18 cellular contexts compared by ENCODE assay signal in the genomic region with DNA sequence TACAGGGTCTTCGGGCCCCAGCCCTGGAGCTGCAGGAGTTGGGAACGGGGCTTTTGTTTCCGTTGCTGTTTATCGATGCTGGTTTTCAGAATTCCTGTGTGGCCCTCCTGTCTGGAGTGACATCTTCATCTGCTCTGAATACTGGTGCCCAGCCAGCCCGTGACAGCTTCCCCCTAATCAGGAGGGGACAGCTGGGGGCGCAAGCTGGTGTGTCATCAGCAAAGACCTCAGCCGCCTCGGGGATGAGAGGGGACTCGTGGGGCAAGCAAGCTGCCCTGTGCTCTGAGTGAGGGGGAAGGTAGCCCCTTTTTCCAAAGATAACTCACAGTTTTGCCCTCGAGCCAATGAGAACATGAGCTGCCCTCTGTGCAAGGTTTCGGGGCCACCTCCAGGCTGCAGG.
DNase-seq lines count a peak whose midpoint lies in the region; ATAC-seq and TF ChIP-seq lines count a peak whose summit lies in the region.
"Had no signal": no experiment of that assay in that cellular context is flagged by ENCODE, and none has a peak within 500 bp of the region (broad histone marks: within the 10 kb centered on the region; RNA-seq: fewer than 3 reads in every experiment).

No MANE protein-coding gene starts in this region.

- H3K4me1 Mint-ChIP-seq in progenitor cell of endocrine pancreas (ENCODE audit: low read depth), result peaks cover 9% of the 10 kb centered on the region
- H3K4me1 Mint-ChIP-seq: activated naive CD4-positive, alpha-beta T cell treated with anti-CD3 and anti-CD28 coated beads, Interleukin-2, amount 50 U/mL, for 24 hours had no signal

- 70 to 100% methylated on average over 1 to 7 of the region's 11 CpGs for WGBS in esophagus squamous epithelium, 2 donors
- WGBS in upper lobe of left lung, 2 donors, result 79 to 100% methylated on average over 2 to 11 of the region's 11 CpGs

- no peak for ATAC-seq in upper lobe of left lung (ENCODE audit: low FRiP score in 2 of 2)
- ATAC-seq in HG02970 (IDR thresholded peaks at IDR 0.05; ENCODE audit: low FRiP score, unreplicated experiment), result no peak
- ATAC-seq: mucosa of descending colon, SK-N-SH treated with all-trans-retinoic acid at 6 μM for 48 hours had no signal

- TF ChIP-seq POLR2A in esophagus squamous epithelium (IDR thresholded peaks at IDR 0.05) (no peak), upper lobe of left lung (IDR thresholded peaks at IDR 0.05) (no peak)

- intact Hi-C loops in esophagus squamous epithelium (cut with DNase I), result loop anchor here (10.0 kb wide), 1 partner anchor 72 kb away; no protein-coding TSS in a partner anchor

- H3K9me3 ChIP-seq in WERI-Rb-1 (ENCODE audit: severe bottlenecking) (no peaks in the 10 kb centered on the region), esophagus squamous epithelium (no peaks in the 10 kb centered on the region), upper lobe of left lung (no peaks in the 10 kb centered on the region)
- H3K9me3 ChIP-seq: BLaER1, mucosa of descending colon had no signal

- H3K4me3 Mint-ChIP-seq in progenitor cell of endocrine pancreas (ENCODE audit: low read depth), result no peak overlapping the region
- H3K4me3 Mint-ChIP-seq: activated naive CD4-positive, alpha-beta T cell treated with anti-CD3 and anti-CD28 coated beads, Interleukin-2, amount 50 U/mL, for 24 hours; stimulated activated naive CD8-positive, alpha-beta T cell treated with anti-CD3 and anti-CD28 coated beads, Interleukin-15, Interleukin-2, amounts not matched to agents 100 ng/mL and 50 ng/mL, for 24 hours had no signal

- no peaks in the 10 kb centered on the region for H3K9me3 Mint-ChIP-seq in progenitor cell of endocrine pancreas (ENCODE audit: low read depth)
- H3K9me3 Mint-ChIP-seq: activated naive CD4-positive, alpha-beta T cell treated with anti-CD3 and anti-CD28 coated beads, Interleukin-2, amount 50 U/mL, for 24 hours; stimulated activated naive CD8-positive, alpha-beta T cell treated with anti-CD3 and anti-CD28 coated beads, Interleukin-15, Interleukin-2, amounts not matched to agents 100 ng/mL and 50 ng/mL, for 24 hours had no signal

- DNase-seq in WERI-Rb-1 (peak; percentile 66), esophagus squamous epithelium (lab: John Stamatoyannopoulos, UW) (no peak), progenitor cell of endocrine pancreas (ENCODE audit: low spot score, unreplicated experiment) (no peak), upper lobe of left lung (no peak), H7 (no peak)
- no peak for DNase-seq in stimulated activated CD8-positive, alpha-beta memory T cell treated with anti-CD3 and anti-CD28 coated beads, Interleukin-4, amount 100 ng/mL, for 48 hours
- DNase-seq: activated CD4-positive, alpha-beta T cell treated with anti-CD3 and anti-CD28 coated beads, Interleukin-2, amount 50 U/mL, for 1 hour; activated T-cell treated with anti-CD3 and anti-CD28 coated beads for 4 hours; GOT3; Kasumi-1; mucosa of descending colon; NCI-H1436 treated with DMSO at 0.1 percent for 48 hours; NCI-H510A had no signal

- peak overlapping the region; percentile 39 for H3K27ac ChIP-seq in WERI-Rb-1
- H3K27ac ChIP-seq in esophagus squamous epithelium, result peak overlapping the region; percentile 87 to 95 (median 92)
- H3K27ac ChIP-seq in upper lobe of left lung, result peak overlapping the region in 3 of 4 donors; percentile 86 to 92 (median 90)
- H3K27ac ChIP-seq: BLaER1 had no signal

- TF ChIP-seq EP300 in upper lobe of left lung (IDR thresholded peaks at IDR 0.05), result no peak

- no peaks in the 10 kb centered on the region for H3K27me3 Mint-ChIP-seq in progenitor cell of endocrine pancreas

- H3K36me3 ChIP-seq in WERI-Rb-1 (peaks cover 32% of the 10 kb centered on the region), esophagus squamous epithelium (peaks cover 6 to 65% (median 17%) of the 10 kb centered on the region in 3 donors), upper lobe of left lung (peaks cover 6 to 32% (median 18%) of the 10 kb centered on the region in 4 donors), H7 (replicated peaks; ENCODE audit: control insufficient read depth, insufficient read depth, low read length) (peaks cover 3% of the 10 kb centered on the region)

- no peak for TF ChIP-seq CTCF in WERI-Rb-1 (IDR thresholded peaks at IDR 0.05; ENCODE audit: low read depth, low read length)
- no peak for TF ChIP-seq CTCF in esophagus squamous epithelium (IDR thresholded peaks at IDR 0.05)
- no peak for TF ChIP-seq CTCF in progenitor cell of endocrine pancreas (IDR thresholded peaks at IDR 0.05; ENCODE audit: unreplicated experiment)
- TF ChIP-seq CTCF in upper lobe of left lung (IDR thresholded peaks at IDR 0.05), result no peak

- no peaks in the 10 kb centered on the region for H3K27me3 ChIP-seq in WERI-Rb-1 (ENCODE audit: insufficient read depth, low read depth, severe bottlenecking)
- no peaks in the 10 kb centered on the region for H3K27me3 ChIP-seq in esophagus squamous epithelium
- H3K27me3 ChIP-seq in upper lobe of left lung, result no peaks in the 10 kb centered on the region
- H3K27me3 ChIP-seq in H7 (ENCODE audit: control insufficient read depth, insufficient read depth, low read length), result no peaks in the 10 kb centered on the region
- H3K27me3 ChIP-seq: BLaER1 had no signal

- H3K27ac Mint-ChIP-seq in progenitor cell of endocrine pancreas, result peak overlapping the region; percentile 50
- H3K27ac Mint-ChIP-seq: activated naive CD4-positive, alpha-beta T cell treated with anti-CD3 and anti-CD28 coated beads, Interleukin-2, amount 50 U/mL, for 24 hours; stimulated activated naive CD8-positive, alpha-beta T cell treated with anti-CD3 and anti-CD28 coated beads, Interleukin-15, Interleukin-2, amounts not matched to agents 100 ng/mL and 50 ng/mL, for 24 hours had no signal

- peaks cover 2% of the 10 kb centered on the region for H3K36me3 Mint-ChIP-seq in progenitor cell of endocrine pancreas (ENCODE audit: insufficient read depth)
- H3K36me3 Mint-ChIP-seq: activated naive CD4-positive, alpha-beta T cell treated with anti-CD3 and anti-CD28 coated beads, Interleukin-2, amount 50 U/mL, for 24 hours had no signal

- peaks cover 63 to 88% (median 69%) of the 10 kb centered on the region in 3 donors for H3K4me1 ChIP-seq in esophagus squamous epithelium
- H3K4me1 ChIP-seq in upper lobe of left lung, result peaks cover 64 to 71% (median 70%) of the 10 kb centered on the region in 4 donors

- H3K4me3 ChIP-seq in WERI-Rb-1 (ENCODE audit: low read depth, low read length), result no peak overlapping the region
- H3K4me3 ChIP-seq in esophagus squamous epithelium, result no peak overlapping the region
- no peak overlapping the region for H3K4me3 ChIP-seq in upper lobe of left lung
- no peak overlapping the region for H3K4me3 ChIP-seq in H7 (ENCODE audit: insufficient read depth, low read depth, low read length)
- H3K4me3 ChIP-seq: BLaER1, mucosa of descending colon had no signal

Comparison
In these comparisons a context has a peak if more than half of its experiments do, and no peak if none do; other contexts are left out.
1. H3K27ac ChIP-seq: peak in every context shown above with its lines; median percentile 92 in esophagus squamous epithelium; 90 in upper lobe of left lung; 39 in WERI-Rb-1.